ENCODE assay signal across 16 cellular contexts in the genomic region with DNA sequence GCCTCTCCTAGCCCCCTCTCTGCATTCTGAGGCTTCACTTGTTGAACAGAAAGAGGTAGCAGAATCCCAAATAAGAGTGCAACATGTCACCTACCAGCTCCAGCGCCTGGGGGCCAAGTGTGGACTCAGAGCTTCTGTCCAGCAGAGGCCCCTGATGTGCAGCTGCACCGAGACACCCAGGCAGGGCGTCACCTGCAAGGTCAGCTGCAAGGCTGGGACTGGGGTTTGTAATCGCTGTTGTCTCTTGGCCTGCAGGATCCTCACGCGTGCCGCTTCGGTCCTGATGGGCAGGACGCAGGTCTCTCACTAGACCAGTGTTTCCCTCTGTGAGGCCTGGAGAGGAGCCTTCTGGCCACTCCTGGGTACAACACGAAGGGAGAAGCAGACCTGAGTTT. TPM values are rescaled to one million over a fixed set of nuclear protein-coding genes. Genes with fewer than 3 reads are reported as not detected.
DNase-seq lines count a peak whose midpoint lies in the region; ATAC-seq and TF ChIP-seq lines count a peak whose summit lies in the region.
"Had no signal": no experiment of that assay in that cellular context is flagged by ENCODE, and none has a peak within 500 bp of the region (broad histone marks: within the 10 kb centered on the region; RNA-seq: fewer than 3 reads in every experiment).

No MANE protein-coding gene starts in this region.

- H3K4me1 ChIP-seq in endodermal cell (ENCODE audit: control insufficient read depth, insufficient read depth, low read length) = peaks cover 3% of the 10 kb centered on the region
- peaks cover 5 to 14% of the 10 kb centered on the region in 2 experiments for H3K4me1 ChIP-seq in trophoblast cell (ENCODE audit: control insufficient read depth in 1 of 2, insufficient read depth in 2 of 2, low read length in 2 of 2)
- H3K4me1 ChIP-seq in SJCRH30 = peaks cover 12% of the 10 kb centered on the region

- H3K79me1 ChIP-seq in trophoblast cell (ENCODE audit: low read length) = peaks cover 5% of the 10 kb centered on the region

- H3K9me3 Mint-ChIP-seq in HFFc6 (no peaks in the 10 kb centered on the region), endodermal cell (no peaks in the 10 kb centered on the region)
- H3K9me3 Mint-ChIP-seq: CD4-positive, alpha-beta T cell; GM23338; H9 had no signal

- H2BK120ac ChIP-seq in trophoblast cell (ENCODE audit: insufficient read depth, low read length, poor library complexity) = no peak overlapping the region

- H3K9me3 ChIP-seq in endodermal cell (ENCODE audit: control insufficient read depth, low read length) = no peaks in the 10 kb centered on the region
- H3K9me3 ChIP-seq in trophoblast cell (ENCODE audit: insufficient read depth, low read depth, low read length) = peaks cover 2% of the 10 kb centered on the region
- H3K9me3 ChIP-seq in SJCRH30 (replicated peaks) = no peaks in the 10 kb centered on the region

- H3K4me2 ChIP-seq in trophoblast cell (ENCODE audit: low read length) = no peak overlapping the region
- H3K4me2 ChIP-seq: GM23338 had no signal

- peak; percentile 7 for DNase-seq in left cardiac atrium
- no peak for DNase-seq in cardiac septum (ENCODE audit: low spot score)
- DNase-seq in HFFc6 = no peak
- peak; percentile 41 for DNase-seq in endodermal cell
- no peak for DNase-seq in trophoblast cell
- DNase-seq in activated T-cell treated with anti-CD3 and anti-CD28 coated beads, Interleukin-2, amount 50 U/mL, for 48 hours = no peak
- DNase-seq in SJCRH30 = no peak
- DNase-seq: AML-193; C1 segment of cervical spinal cord; Calu3; CD4-positive, alpha-beta T cell; DMS 273 treated with DMSO at 0.1 percent for 48 hours; H9 had no signal

- H2BK12ac ChIP-seq in trophoblast cell (ENCODE audit: low read length) = no peak overlapping the region

- H3K14ac ChIP-seq in trophoblast cell (ENCODE audit: low read length) = no peak overlapping the region

- H3K4me1 Mint-ChIP-seq in HFFc6 (ENCODE audit: low read depth) (peaks cover 10% of the 10 kb centered on the region), endodermal cell (peaks cover 4% of the 10 kb centered on the region)

- TF ChIP-seq CTCF in HFFc6 (IDR thresholded peaks at IDR 0.05) (peak; percentile 18; the same call in 1 of the 2 replicates), endodermal cell (conservative IDR thresholded peaks at IDR 0.05) (no peak)

- peaks cover 44% of the 10 kb centered on the region for H3K27me3 ChIP-seq in endodermal cell (ENCODE audit: control insufficient read depth, insufficient read depth, low read length, poor library complexity, severe bottlenecking)
- H3K27me3 ChIP-seq in trophoblast cell (ENCODE audit: insufficient read depth, low read length) = peaks cover 38% of the 10 kb centered on the region
- no peaks in the 10 kb centered on the region for H3K27me3 ChIP-seq in SJCRH30

- no peak overlapping the region for H2AK5ac ChIP-seq in trophoblast cell (ENCODE audit: low read length)

- no peak overlapping the region for H3K4ac ChIP-seq in trophoblast cell (ENCODE audit: low read depth, low read length)

- no peak overlapping the region for H3K4me3 ChIP-seq in endodermal cell (ENCODE audit: low read length)
- H3K4me3 ChIP-seq in trophoblast cell (ENCODE audit: low read depth, low read length) = peak overlapping the region; percentile 5
- H3K4me3 ChIP-seq in SJCRH30 = no peak overlapping the region
- H3K4me3 ChIP-seq: GM23338 had no signal

- H3K23ac ChIP-seq in trophoblast cell (ENCODE audit: low read length) = no peak overlapping the region

- ATAC-seq in left cardiac atrium = no peak
- ATAC-seq in GM18520 (IDR thresholded peaks at IDR 0.05; ENCODE audit: unreplicated experiment) = no peak
- ATAC-seq: GM23338 had no signal

- no peak overlapping the region for H4K12ac ChIP-seq in trophoblast cell (ENCODE audit: low read depth, low read length)

- no peaks in the 10 kb centered on the region for H3K36me3 Mint-ChIP-seq in HFFc6 (ENCODE audit: low read depth)
- H3K36me3 Mint-ChIP-seq in endodermal cell (ENCODE audit: low read depth) = no peaks in the 10 kb centered on the region

- no peak overlapping the region for H4K91ac ChIP-seq in trophoblast cell (ENCODE audit: low read depth, low read length)

- H4K8ac ChIP-seq in trophoblast cell (ENCODE audit: low read depth, low read length) = no peak overlapping the region

- H3K27ac Mint-ChIP-seq in HFFc6 (no peak overlapping the region), endodermal cell (no peak overlapping the region)
- H3K27ac Mint-ChIP-seq: GM23338, H9 had no signal

- H2AFZ ChIP-seq in trophoblast cell (ENCODE audit: insufficient read depth, low read length, poor library complexity) = no peak overlapping the region
- H2AFZ ChIP-seq: GM23338 had no signal

- no peak overlapping the region for H3K9ac ChIP-seq in endodermal cell (ENCODE audit: extremely low read depth, low read length, poor library complexity, severe bottlenecking)
- no peak overlapping the region for H3K9ac ChIP-seq in trophoblast cell (ENCODE audit: low read length)

- no peaks in the 10 kb centered on the region for H3K36me3 ChIP-seq in endodermal cell (ENCODE audit: control insufficient read depth, insufficient read depth, low read length)
- no peaks in the 10 kb centered on the region for H3K36me3 ChIP-seq in trophoblast cell (ENCODE audit: control insufficient read depth in 1 of 2, insufficient read depth in 2 of 2, low read length in 2 of 2)
- H3K36me3 ChIP-seq in SJCRH30 = no peaks in the 10 kb centered on the region

- H3K18ac ChIP-seq in trophoblast cell (ENCODE audit: low read length) = no peak overlapping the region

- H3K27me3 Mint-ChIP-seq in HFFc6 (ENCODE audit: insufficient read depth) (peaks cover 6% of the 10 kb centered on the region), endodermal cell (ENCODE audit: insufficient read depth) (peaks cover 43% of the 10 kb centered on the region)
- H3K27me3 Mint-ChIP-seq: CD4-positive, alpha-beta T cell had no signal

- intact Hi-C loops in left cardiac atrium (cut with DNase I) (loop anchor here in 1 of 2 donors (5.0 kb wide), 1 partner anchor 43 kb away; no protein-coding TSS in a partner anchor), cardiac septum (cut with DNase I) (loop anchor here (10.0 kb wide), 1 partner anchor 121 kb away; a partner anchor contains a TSS)

- H3K4me3 Mint-ChIP-seq in HFFc6 (no peak overlapping the region), endodermal cell (no peak overlapping the region)
- H3K4me3 Mint-ChIP-seq: GM23338, H9 had no signal

- 92 to 95% methylated on average over 10 of the region's 10 CpGs for WGBS in endodermal cell (ENCODE audit: insufficient coverage in 1 of 2, insufficient read length in 1 of 2), 2 experiments
- no CpG with 5 or more reads among the region's 10 CpGs for WGBS in trophoblast cell (ENCODE audit: extremely low coverage, insufficient coverage, insufficient read length)

- H3K27ac ChIP-seq in endodermal cell (ENCODE audit: low read depth, low read length) (no peak overlapping the region), trophoblast cell (ENCODE audit: low read depth, low read length) (no peak overlapping the region), SJCRH30 (no peak overlapping the region)
- H3K27ac ChIP-seq: 22Rv1 had no signal

- peaks cover 7% of the 10 kb centered on the region for H3K79me2 ChIP-seq in trophoblast cell (ENCODE audit: control insufficient read depth, insufficient read depth, low read length, poor library complexity)

- no peak overlapping the region for H2BK5ac ChIP-seq in trophoblast cell (ENCODE audit: low read depth, low read length, poor library complexity)

RNA-seq across cellular contexts. Expression of a gene that starts 4.3 kb away (rescaled TPM):
- 10 to 100 TPM; 26.1 to 28.6 TPM for total RNA-seq in left cardiac atrium
- 35.8 TPM for total RNA-seq in cardiac septum
- total RNA-seq in HFFc6 (2021; fragmentation: NEBNext Ultra II Directional; extraction: Animal tissue kit (Norgen Biotek cat#: 25700)) = 10 to 100 TPM; 27.7 to 34.7 (median 31.5) TPM
- 10 to 100 TPM; 38.0 to 48.9 TPM for total RNA-seq in endodermal cell
- polyA plus RNA-seq in endodermal cell (2013, experiment 1 of 2) = 27.9 TPM
- 24.0 TPM for polyA plus RNA-seq in endodermal cell (2013, experiment 2 of 2)
- 19.1 and 21.1 TPM in 2 replicates for polyA plus RNA-seq in trophoblast cell (2013)
- total RNA-seq in SJCRH30 (2014; rRNA removed; shearing (Covaris generic)) = 26.8 and 32.3 TPM in 2 replicates

RNA-seq across cellular contexts. Expression of a gene that starts 14.8 kb away (rescaled TPM):
- 10 to 100 TPM; 31.5 to 70.7 TPM for total RNA-seq in left cardiac atrium
- total RNA-seq in cardiac septum = 11.5 TPM
- under 1 TPM in 3 of 6 experiments, not detected in 3; 0.19 to 0.45 (median 0.33) TPM for total RNA-seq in HFFc6 (2021; fragmentation: NEBNext Ultra II Directional; extraction: Animal tissue kit (Norgen Biotek cat#: 25700))
- 1 to 10 TPM; 1.6 to 2.3 TPM for total RNA-seq in endodermal cell
- 0.36 TPM for polyA plus RNA-seq in endodermal cell (2013, experiment 1 of 2)
- 0.54 TPM for polyA plus RNA-seq in endodermal cell (2013, experiment 2 of 2)
- 0.03 TPM in 2 replicates for polyA plus RNA-seq in trophoblast cell (2013)
- 38.8 and 42.4 TPM in 2 replicates for total RNA-seq in SJCRH30 (2014; rRNA removed; shearing (Covaris generic))

Comparison
In these comparisons a context has a peak if more than half of its experiments do, and no peak if none do; other contexts are left out.
1. DNase-seq: peak in left cardiac atrium (single experiment) and endodermal cell (single experiment); none in cardiac septum (single experiment), HFFc6 (single experiment), trophoblast cell (0 of 2), activated T-cell treated with anti-CD3 and anti-CD28 coated beads, Interleukin-2, amount 50 U/mL, for 48 hours (0 of 2) and SJCRH30 (0 of 2).